ENCODE assay signal across 25 cellular contexts in genomic region chr1:80171101-80171500, GRCh38.
DNase-seq lines count a peak whose midpoint lies in the region; ATAC-seq and TF ChIP-seq lines count a peak whose summit lies in the region.
"Had no signal": no experiment of that assay in that cellular context is flagged by ENCODE, and none has a peak within 500 bp of the region (broad histone marks: within the 10 kb centered on the region; RNA-seq: fewer than 3 reads in every experiment).

No MANE protein-coding gene starts in this region.

- no peak overlapping the region for H3K4me2 ChIP-seq in MM.1S (ENCODE audit: low read depth, low read length)

- no peak for TF ChIP-seq CTCF in epithelial cell of esophagus (IDR thresholded peaks at IDR 0.05; ENCODE audit: insufficient read depth, low read depth, low read length, missing control alignments)
- no peak for TF ChIP-seq CTCF in MM.1S (IDR thresholded peaks at IDR 0.05; ENCODE audit: low read length)

- no peak overlapping the region for H2AFZ ChIP-seq in MM.1S (ENCODE audit: low read length)

- H3K9ac ChIP-seq in MM.1S (ENCODE audit: low read length): no peak overlapping the region

- no peak for ATAC-seq in GM21515 (IDR thresholded peaks at IDR 0.05; ENCODE audit: unreplicated experiment)
- ATAC-seq: GM12878 had no signal

- H3K9me2 ChIP-seq in MM.1S (replicated peaks; ENCODE audit: insufficient read depth, low read length): no peaks in the 10 kb centered on the region

- no peaks in the 10 kb centered on the region for H4K20me1 ChIP-seq in MM.1S (ENCODE audit: insufficient read depth, low read length)

- H3F3A ChIP-seq in MM.1S (ENCODE audit: insufficient read depth, low read length): no peaks in the 10 kb centered on the region

- no peaks in the 10 kb centered on the region for H3K79me2 ChIP-seq in MM.1S (ENCODE audit: low read length)

- no peaks in the 10 kb centered on the region for H3K27me3 ChIP-seq in MM.1S (replicated peaks; ENCODE audit: insufficient read depth, low read length)
- H3K27me3 ChIP-seq: adrenal gland, stomach, upper lobe of left lung had no signal

- H3K9me3 ChIP-seq in MM.1S (replicated peaks; ENCODE audit: insufficient read depth, low read length): no peaks in the 10 kb centered on the region
- H3K9me3 ChIP-seq: adrenal gland, upper lobe of left lung had no signal

- DNase-seq in NCI-H2029 (lab: John Stamatoyannopoulos, UW): peak; percentile 19
- DNase-seq in NCI-H446 treated with DMSO at 0.1 percent for 48 hours (lab: John Stamatoyannopoulos, UW): peak; percentile 41
- peak; percentile 7 for DNase-seq in epithelial cell of esophagus (ENCODE audit: low read depth)
- peak; percentile 20 for DNase-seq in myocyte (ENCODE audit: low read depth)
- DNase-seq in MM.1S: no peak
- no peak for DNase-seq in DMS79 treated with DMSO at 0.1 percent for 48 hours (lab: John Stamatoyannopoulos, UW)
- DNase-seq: activated CD4-positive, alpha-beta T cell treated with anti-CD3 and anti-CD28 coated beads, Interleukin-2, amount 50 U/mL, for 1 hour; activated effector memory CD4-positive, alpha-beta T cell treated with anti-CD3 and anti-CD28 coated beads, Interleukin-2, amount 50 U/mL, for 16 hours; AML-193; Calu3; endodermal cell; GF-D8; H7; hippocampal formation; Kasumi-1; mesendoderm; NCI-H1436; nephron progenitor cell; posterior cingulate gyrus; stomach; upper lobe of left lung had no signal

- no peaks in the 10 kb centered on the region for H3K36me3 ChIP-seq in MM.1S (replicated peaks; ENCODE audit: insufficient read depth, low read length)
- H3K36me3 ChIP-seq: adrenal gland, stomach, upper lobe of left lung had no signal

- no peak overlapping the region for H3K27ac ChIP-seq in MM.1S (ENCODE audit: low read length)
- H3K27ac ChIP-seq: adrenal gland, skin epidermis, stomach, upper lobe of left lung had no signal

- no peaks in the 10 kb centered on the region for H3K4me1 ChIP-seq in MM.1S (ENCODE audit: low read length)
- H3K4me1 ChIP-seq: adrenal gland, stomach, upper lobe of left lung had no signal

- no peak overlapping the region for H3K4me3 ChIP-seq in epithelial cell of esophagus (ENCODE audit: low read length)
- H3K4me3 ChIP-seq in MM.1S (ENCODE audit: low read length): no peak overlapping the region
- H3K4me3 ChIP-seq: adrenal gland, GM12878, skin epidermis, stomach, upper lobe of left lung had no signal

Comparison
In these comparisons a context has a peak if more than half of its experiments do, and no peak if none do; other contexts are left out.
1. DNase-seq: peak in NCI-H2029 (single experiment), NCI-H446 treated with DMSO at 0.1 percent for 48 hours (single experiment), epithelial cell of esophagus (single experiment) and myocyte (single experiment); none in MM.1S (single experiment) and DMS79 treated with DMSO at 0.1 percent for 48 hours (single experiment).